8 cellular contexts compared by ENCODE assay signal in genomic region chr1:89632213-89633102, GRCh38. TPM values are rescaled to one million over a fixed set of nuclear protein-coding genes. Genes with fewer than 3 reads are reported as not detected.
DNase-seq lines count a peak whose midpoint lies in the region; ATAC-seq and TF ChIP-seq lines count a peak whose summit lies in the region.

No MANE protein-coding gene starts in this region.

- H3K9ac ChIP-seq in HCT116 (ENCODE audit: low read length) = peak overlapping the region; percentile 82

- peaks cover 37% of the 10 kb centered on the region for H3K79me2 ChIP-seq in HCT116 (ENCODE audit: insufficient read depth, low read length)

- WGBS in heart right ventricle, 2 donors = 1 to 2% methylated on average over 64 of the region's 65 CpGs

- H3K27me3 ChIP-seq in HCT116 (ENCODE audit: insufficient read depth, low read length) = no peaks in the 10 kb centered on the region
- H3K27me3 ChIP-seq in MG63 = no peaks in the 10 kb centered on the region
- no peaks in the 10 kb centered on the region for H3K27me3 ChIP-seq in heart right ventricle

- TF ChIP-seq RAD21 in HCT116 (IDR thresholded peaks at IDR 0.05; ENCODE audit: low read depth) = 0 out of 2 replicates have a peak, but pooled peaks have one; percentile 8

- H3K4me3 ChIP-seq in HCT116 (replicated peaks in 1 of 2; ENCODE audit: low read depth in 1 of 2, low read length in 2 of 2) = peak overlapping the region; percentile 55 to 80
- H3K4me3 ChIP-seq in MG63 = peak overlapping the region; percentile 71
- H3K4me3 ChIP-seq in heart right ventricle = peak overlapping the region; percentile 57 to 99 (median 96)

- BruUV-seq in HCT116 (replicated peaks; lab: Mats Ljungman, UMichigan) = no TSS peak

- POLR2A ChIA-PET in GM10248 (lab: Yijun Ruan, JAX) (no interaction called here), HCT116 (lab: Charles Lee) (no interaction called here)

- peak overlapping the region; percentile 89 for H3K4me3 Mint-ChIP-seq in activated naive CD8-positive, alpha-beta T cell treated with anti-CD3 and anti-CD28 coated beads, Interleukin-2, amount 50 U/mL, for 24 hours

- H2AFZ ChIP-seq in HCT116 (ENCODE audit: low read depth, low read length, poor library complexity, severe bottlenecking) = peak overlapping the region; percentile 22

- RAD21 ChIA-PET in HCT116 (lab: Charles Lee; ENCODE audit: low non-redundant PET in 1 of 2, low total read pairs in 2 of 2, uncharacterized antibody in 2 of 2, unreplicated experiment in 2 of 2) = no interaction called here

- H3K27me3 Mint-ChIP-seq in activated naive CD8-positive, alpha-beta T cell treated with anti-CD3 and anti-CD28 coated beads, Interleukin-2, amount 50 U/mL, for 24 hours = no peaks in the 10 kb centered on the region

- peaks cover 41% of the 10 kb centered on the region for H3K36me3 Mint-ChIP-seq in activated naive CD8-positive, alpha-beta T cell treated with anti-CD3 and anti-CD28 coated beads, Interleukin-2, amount 50 U/mL, for 24 hours (ENCODE audit: low read depth)

- peak overlapping the region; percentile 80 for H3K27ac ChIP-seq in HCT116 (ENCODE audit: low read depth, low read length)
- peak overlapping the region; percentile 93 to 99 (median 98) for H3K27ac ChIP-seq in heart right ventricle

- H3K27ac Mint-ChIP-seq in activated naive CD8-positive, alpha-beta T cell treated with anti-CD3 and anti-CD28 coated beads, Interleukin-2, amount 50 U/mL, for 24 hours = peak overlapping the region; percentile 93

- H3K36me3 ChIP-seq in HCT116 (ENCODE audit: control insufficient read depth in 1 of 2, insufficient read depth in 2 of 2, low read length in 2 of 2) (no peaks in the 10 kb centered on the region), MG63 (no peaks in the 10 kb centered on the region), heart right ventricle (peaks cover 0 to 6% (median 0%) of the 10 kb centered on the region in 9 donors)

- H3K4me2 ChIP-seq in HCT116 (ENCODE audit: low read length) = peak overlapping the region; percentile 94

- DNase-seq in GM10248 (ENCODE audit: extremely low spot score) (peak; percentile 87), HCT116 (ENCODE audit: low read depth, low spot score) (peak; percentile 41), MG63 (peak; percentile 77), SW 1271 (lab: John Stamatoyannopoulos, UW) (peak; percentile 24 to 41), heart right ventricle (peak; percentile 88 to 92), posterior vena cava (ENCODE audit: low spot score) (peak; percentile 95), ureter (ENCODE audit: low spot score) (peak; percentile 79)
- DNase-seq in activated naive CD8-positive, alpha-beta T cell treated with anti-CD3 and anti-CD28 coated beads, Interleukin-2, amount 50 U/mL, for 24 hours = peak; percentile 91

- H4K20me1 ChIP-seq in HCT116 (ENCODE audit: insufficient read depth) = peaks cover 3% of the 10 kb centered on the region; the same call in 1 of the 2 replicates

- H3K4me1 ChIP-seq in HCT116 (ENCODE audit: control insufficient read depth in 1 of 2, insufficient read depth in 2 of 2, low read length in 2 of 2) (peaks cover 8 to 36% of the 10 kb centered on the region in 2 experiments; a peak in 3 of 4 replicates), heart right ventricle (peaks cover 10 to 74% (median 55%) of the 10 kb centered on the region in 9 donors)

- intact Hi-C loops in HCT116 (cut with micrococcal nuclease) = loop anchor here (1.0 to 10.0 kb wide), 3 partner anchors 108 to 362 kb away; partner anchors contain the start of genes LRRC8B and ZNF326
- intact Hi-C loops in heart right ventricle (cut with DNase I) = loop anchor here (1.0 to 10.0 kb wide), 8 partner anchors 60 to 362 kb away; partner anchors contain the start of gene ZNF326 (in 2 of the 10)
- intact Hi-C loops in posterior vena cava (cut with DNase I) = loop anchor here (2.0 to 10.0 kb wide), 2 partner anchors 130 to 1362 kb away; no protein-coding TSS in a partner anchor

- H3K4me1 Mint-ChIP-seq in activated naive CD8-positive, alpha-beta T cell treated with anti-CD3 and anti-CD28 coated beads, Interleukin-2, amount 50 U/mL, for 24 hours = peaks cover 71% of the 10 kb centered on the region

- CTCF ChIA-PET in GM10248 (lab: Yijun Ruan, JAX) = interaction anchor here (0.7 to 10.3 kb wide), 11 partner anchors 9 to 150 kb away, joined by 3 to 105 read pairs (median 4); no protein-coding TSS in a partner anchor
- CTCF ChIA-PET in HCT116 (lab: Charles Lee) = interaction anchor here (0.9 to 2.3 kb wide), 3 partner anchors 16 to 131 kb away, joined by 3 to 10 read pairs (median 4); no protein-coding TSS in a partner anchor

- H3K9me3 ChIP-seq in HCT116 (ENCODE audit: control insufficient read depth in 1 of 2, insufficient read depth in 1 of 2, low read depth in 1 of 2, low read length in 2 of 2) (no peaks in the 10 kb centered on the region), MG63 (no peaks in the 10 kb centered on the region), heart right ventricle (no peaks in the 10 kb centered on the region)

- no peak for TF ChIP-seq POLR2A in HCT116 (IDR thresholded peaks at IDR 0.05; ENCODE audit: borderline replicate concordance, extremely low read depth, insufficient read depth, insufficient read length)

- no peaks in the 10 kb centered on the region for H3K9me2 ChIP-seq in HCT116 (ENCODE audit: insufficient read depth)

- peak; percentile 90 for ATAC-seq in HCT116
- ATAC-seq in activated naive CD8-positive, alpha-beta T cell treated with anti-CD3 and anti-CD28 coated beads, Interleukin-2, amount 50 U/mL, for 24 hours = peak; percentile 85
- peak; percentile 88 to 96 (median 94) for ATAC-seq in heart right ventricle

- peak; percentile 83 for TF ChIP-seq CTCF in GM10248 (IDR thresholded peaks at IDR 0.05; ENCODE audit: control extremely low read depth, extremely low read depth, low read depth, missing control alignments)
- TF ChIP-seq CTCF in HCT116 (IDR thresholded peaks at IDR 0.05 in 2 of 3, conservative IDR thresholded peaks at IDR 0.05 in 1 of 3; ENCODE audit: borderline replicate concordance in 1 of 3, insufficient read depth in 1 of 3, low read depth in 2 of 3, low read length in 2 of 3) = 0 out of 6 replicates have a peak, but pooled peaks of 1 of the 3 experiments have one; percentile 8
- peak; percentile 29 to 84 (median 65) for TF ChIP-seq CTCF in heart right ventricle (IDR thresholded peaks at IDR 0.05)

- H3K9me3 Mint-ChIP-seq in activated naive CD8-positive, alpha-beta T cell treated with anti-CD3 and anti-CD28 coated beads, Interleukin-2, amount 50 U/mL, for 24 hours = no peaks in the 10 kb centered on the region

TF ChIP-seq in HCT116, 20 proteins besides CTCF, POLR2A, EP300 and RAD21:
- TF ChIP-seq YY1 (IDR thresholded peaks at IDR 0.05; ENCODE audit: extremely low read depth, insufficient replicate concordance, low read depth, low read length) (no peak), ZFX (IDR thresholded peaks at IDR 0.05) (peak; percentile 28; the same call in 1 of the 2 replicates), POLR2AphosphoS5 (IDR thresholded peaks at IDR 0.05; ENCODE audit: low read depth, low read length) (peak; percentile 25; the same call in 1 of the 2 replicates)
TF ChIP-seq in HCT116: peak in this region for 2.

RNA-seq across cellular contexts. Expression of gene LRRC8C, which starts 0.5 kb away (rescaled TPM):
- total RNA-seq in HCT116 (2021; ENCODE audit: unreplicated experiment) (8.4 TPM), heart right ventricle (10 to 100 TPM in 2 of 10 donors, 1 to 10 TPM in 8; 5.6 to 12.3 (median 8.3) TPM), posterior vena cava (10 to 100 TPM; 10.5 to 11.9 TPM), ureter (10.1 TPM)
- 1.7 and 2.2 TPM in 2 replicates for polyA plus RNA-seq in HCT116 (2012)
- 0.05 and 0.43 TPM in 2 replicates for total RNA-seq in MG63 (2014; rRNA removed; shearing (Covaris generic); ENCODE audit: low replicate concordance)
- 1 to 10 TPM; 3.7 to 5.9 TPM for polyA plus RNA-seq in heart right ventricle

Comparison
In these comparisons a context has a peak if more than half of its experiments do, and no peak if none do; other contexts are left out.
1. Peak in every context shown above with its lines: DNase-seq, ATAC-seq, H3K4me3 ChIP-seq and H3K27ac ChIP-seq.
2. DNase-seq: peak in every context shown above with its lines; median percentile 95 in posterior vena cava; 91 in activated naive CD8-positive, alpha-beta T cell treated with anti-CD3 and anti-CD28 coated beads, Interleukin-2, amount 50 U/mL, for 24 hours; 90 in heart right ventricle; 87 in GM10248; 79 in ureter; 77 in MG63; 41 in HCT116; 32 in SW 1271.